ENCODE assay signal across 24 cellular contexts in the genomic region with DNA sequence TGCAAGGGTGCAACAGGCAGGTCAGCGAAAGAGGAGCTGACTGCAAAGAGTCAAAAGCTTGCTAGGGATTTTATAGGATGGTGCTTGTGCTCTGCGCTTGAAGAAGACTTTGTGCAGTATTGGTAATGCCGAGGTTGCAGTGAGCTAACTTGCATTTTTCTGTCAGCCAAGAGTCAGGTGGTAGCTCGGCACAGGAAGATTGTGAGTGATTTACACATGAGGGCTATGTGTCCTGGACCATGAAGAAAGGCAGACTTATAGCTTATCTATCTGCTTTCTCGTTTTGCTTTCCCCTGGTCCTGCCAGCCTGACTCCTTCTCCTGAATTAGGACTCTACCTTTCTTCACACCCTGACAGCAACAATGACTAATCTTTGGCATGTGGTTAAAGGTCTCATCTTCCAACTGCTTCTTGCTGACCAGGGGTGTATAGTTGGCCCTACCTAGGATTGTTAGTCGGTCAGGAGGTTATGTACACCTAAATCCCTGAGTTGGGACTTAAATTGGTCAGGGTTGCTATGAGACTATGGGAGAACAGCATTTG. TPM values are rescaled to one million over a fixed set of nuclear protein-coding genes. Genes with fewer than 3 reads are reported as not detected.
DNase-seq lines count a peak whose midpoint lies in the region; ATAC-seq and TF ChIP-seq lines count a peak whose summit lies in the region.
"Had no signal": no experiment of that assay in that cellular context is flagged by ENCODE, and none has a peak within 500 bp of the region (broad histone marks: within the 10 kb centered on the region; RNA-seq: fewer than 3 reads in every experiment).

No MANE protein-coding gene starts in this region.

- no peaks in the 10 kb centered on the region for H3K36me3 Mint-ChIP-seq in activated naive CD4-positive, alpha-beta T cell treated with anti-CD3 and anti-CD28 coated beads, Interleukin-2, amount 50 U/mL, for 24 hours
- H3K36me3 Mint-ChIP-seq in activated naive CD4-positive, alpha-beta T cell treated with anti-CD3 and anti-CD28 coated beads, Interleukin-2, amount 10 ng/mL, durations not matched to agents 7 days and 5 days, result no peaks in the 10 kb centered on the region

- DNase-seq in activated naive CD4-positive, alpha-beta T cell treated with anti-CD3 and anti-CD28 coated beads, Interleukin-2, amount 10 ng/mL, durations not matched to agents 7 days and 5 days, result no peak
- DNase-seq in left kidney (ENCODE audit: low read depth, low spot score) (peak; percentile 60), spleen (no peak), globus pallidus (ENCODE audit: low spot score) (no peak), GM13977 (ENCODE audit: low spot score) (no peak)
- DNase-seq: 8988T; activated naive CD4-positive, alpha-beta T cell treated with anti-CD3 and anti-CD28 coated beads for 36 hours; activated T-cell treated with anti-CD3 and anti-CD28 coated beads, Interleukin-2, amount 50 U/mL, for 48 hours; central memory CD4-positive, alpha-beta T cell; COR-L47; DMS79 treated with DMSO at 0.1 percent for 48 hours; dorsolateral prefrontal cortex; hippocampal formation; lower lobe of right lung; NCI-H526; nucleus accumbens; retina; stimulated activated CD8-positive, alpha-beta memory T cell treated with anti-CD3 and anti-CD28 coated beads, Interleukin-4, amount 100 ng/mL, for 48 hours; upper lobe of right lung had no signal

- TF ChIP-seq CTCF in OCI-LY1 (IDR thresholded peaks at IDR 0.05; ENCODE audit: low read length) (no peak), spleen (IDR thresholded peaks at IDR 0.05 in 8 of 11, conservative IDR thresholded peaks at IDR 0.05 in 3 of 11) (no peak), GM13977 (IDR thresholded peaks at IDR 0.05; ENCODE audit: extremely low read depth, insufficient read depth, missing control alignments) (no peak)

- no peak overlapping the region for H3K4me3 Mint-ChIP-seq in activated naive CD4-positive, alpha-beta T cell treated with anti-CD3 and anti-CD28 coated beads, Interleukin-2, amount 50 U/mL, for 24 hours
- H3K4me3 Mint-ChIP-seq in activated naive CD4-positive, alpha-beta T cell treated with anti-CD3 and anti-CD28 coated beads, Interleukin-2, amount 10 ng/mL, durations not matched to agents 7 days and 5 days, result no peak overlapping the region
- H3K4me3 Mint-ChIP-seq: activated naive CD4-positive, alpha-beta T cell treated with anti-CD3 and anti-CD28 coated beads for 36 hours had no signal

- H3K4me3 ChIP-seq in OCI-LY1 (ENCODE audit: low read depth, low read length, poor library complexity, severe bottlenecking) (peak overlapping the region; percentile 16), spleen (no peak overlapping the region)
- H3K4me3 ChIP-seq: ascending aorta, dorsolateral prefrontal cortex, HAP-1, lower lobe of right lung, upper lobe of right lung had no signal

- H3K36me3 ChIP-seq in OCI-LY1 (ENCODE audit: insufficient read depth, low read length) (peaks cover 7% of the 10 kb centered on the region; the same call in 1 of the 2 replicates), spleen (no peaks in the 10 kb centered on the region)
- H3K36me3 ChIP-seq: ascending aorta, HAP-1, lower lobe of right lung, upper lobe of right lung had no signal

- no peak for TF ChIP-seq POLR2A in spleen (IDR thresholded peaks at IDR 0.05)

- H2AFZ ChIP-seq in OCI-LY1 (ENCODE audit: low read length), result peak overlapping the region; percentile 52

- H3K79me2 ChIP-seq in OCI-LY1 (ENCODE audit: insufficient read depth, low read length), result peaks cover 8% of the 10 kb centered on the region

- H3K4me1 Mint-ChIP-seq in activated naive CD4-positive, alpha-beta T cell treated with anti-CD3 and anti-CD28 coated beads, Interleukin-2, amount 50 U/mL, for 24 hours, result peaks cover 61% of the 10 kb centered on the region
- H3K4me1 Mint-ChIP-seq in activated naive CD4-positive, alpha-beta T cell treated with anti-CD3 and anti-CD28 coated beads, Interleukin-2, amount 10 ng/mL, durations not matched to agents 7 days and 5 days, result peaks cover 24% of the 10 kb centered on the region

- ATAC-seq in HG02588 (IDR thresholded peaks at IDR 0.05; ENCODE audit: unreplicated experiment), result no peak
- ATAC-seq: lower lobe of right lung, upper lobe of right lung had no signal

- CTCF ChIA-PET in activated naive CD4-positive, alpha-beta T cell treated with anti-CD3 and anti-CD28 coated beads, Interleukin-2, amount 10 ng/mL, durations not matched to agents 7 days and 5 days (lab: Charles Lee), result interaction anchor here (0.8 to 1.4 kb wide), 3 partner anchors 10 to 38 kb away, joined by 4 read pairs; no protein-coding TSS in a partner anchor

- H3K4me2 ChIP-seq in OCI-LY1 (ENCODE audit: low read length), result peak overlapping the region; percentile 59

- H3K27ac Mint-ChIP-seq in activated naive CD4-positive, alpha-beta T cell treated with anti-CD3 and anti-CD28 coated beads, Interleukin-2, amount 50 U/mL, for 24 hours, result peak overlapping the region; percentile 26
- no peak overlapping the region for H3K27ac Mint-ChIP-seq in activated naive CD4-positive, alpha-beta T cell treated with anti-CD3 and anti-CD28 coated beads, Interleukin-2, amount 10 ng/mL, durations not matched to agents 7 days and 5 days
- H3K27ac Mint-ChIP-seq: activated naive CD4-positive, alpha-beta T cell treated with anti-CD3 and anti-CD28 coated beads for 36 hours had no signal

- no peaks in the 10 kb centered on the region for H3K9me3 Mint-ChIP-seq in activated naive CD4-positive, alpha-beta T cell treated with anti-CD3 and anti-CD28 coated beads, Interleukin-2, amount 50 U/mL, for 24 hours
- no peaks in the 10 kb centered on the region for H3K9me3 Mint-ChIP-seq in activated naive CD4-positive, alpha-beta T cell treated with anti-CD3 and anti-CD28 coated beads, Interleukin-2, amount 10 ng/mL, durations not matched to agents 7 days and 5 days
- H3K9me3 Mint-ChIP-seq: activated naive CD4-positive, alpha-beta T cell treated with anti-CD3 and anti-CD28 coated beads for 36 hours had no signal

- H3K27me3 Mint-ChIP-seq in activated naive CD4-positive, alpha-beta T cell treated with anti-CD3 and anti-CD28 coated beads, Interleukin-2, amount 50 U/mL, for 24 hours, result no peaks in the 10 kb centered on the region
- peaks cover 4% of the 10 kb centered on the region for H3K27me3 Mint-ChIP-seq in activated naive CD4-positive, alpha-beta T cell treated with anti-CD3 and anti-CD28 coated beads, Interleukin-2, amount 10 ng/mL, durations not matched to agents 7 days and 5 days

- no peaks in the 10 kb centered on the region for H3F3A ChIP-seq in OCI-LY1 (ENCODE audit: insufficient read depth, low read length)

- H3K9me3 ChIP-seq in OCI-LY1 (ENCODE audit: low read length) (no peaks in the 10 kb centered on the region), spleen (no peaks in the 10 kb centered on the region)
- H3K9me3 ChIP-seq: ascending aorta, HAP-1, lower lobe of right lung, upper lobe of right lung had no signal

- peak overlapping the region; percentile 45; the same call in 1 of the 2 replicates for H3K9ac ChIP-seq in OCI-LY1 (ENCODE audit: low read length)

- in situ Hi-C loops in GM13977 (cut with MboI; ENCODE audit: low pct_unique_long_range_greater_than_20kb, low sequenced_read_pairs, unreplicated experiment), result no loop called here

- intact Hi-C loops in spleen (cut with DNase I; ENCODE audit: low total_unique reads), result no loop called here

- H3K4me1 ChIP-seq in OCI-LY1 (ENCODE audit: insufficient read depth, low read length, severe bottlenecking) (peaks cover 57% of the 10 kb centered on the region), spleen (peaks cover 7 to 55% (median 43%) of the 10 kb centered on the region in 6 donors)

- no peaks in the 10 kb centered on the region for H4K20me1 ChIP-seq in OCI-LY1 (ENCODE audit: insufficient read depth, low read length)

- no peaks in the 10 kb centered on the region for H3K9me2 ChIP-seq in OCI-LY1 (ENCODE audit: low read depth, low read length)

- 57 to 70% (median 66%) methylated on average over 6 of the region's 6 CpGs for WGBS in spleen, 5 donors

- H3K27ac ChIP-seq in OCI-LY1 (ENCODE audit: low read depth, low read length, poor library complexity, severe bottlenecking) (peak overlapping the region; percentile 88), spleen (peak overlapping the region in 6 of 8 donors; percentile 29 to 80 (median 61))
- H3K27ac ChIP-seq: ascending aorta, dorsolateral prefrontal cortex, lower lobe of right lung, upper lobe of right lung had no signal

- H3K27me3 ChIP-seq in OCI-LY1 (ENCODE audit: insufficient read depth, low read length) (no peaks in the 10 kb centered on the region), spleen (replicated peaks in 1 of 7) (no peaks in the 10 kb centered on the region)
- H3K27me3 ChIP-seq: ascending aorta, dorsolateral prefrontal cortex, upper lobe of right lung had no signal

RNA-seq across cellular contexts. Expression of a gene that starts 4.1 kb away (rescaled TPM):
- total RNA-seq in spleen, result 100 to 1,000 TPM in 2 of 7 donors, 10 to 100 TPM in 5; 72.8 to 113 (median 95.3) TPM
- 10 to 100 TPM; 49.9 to 79.0 (median 67.3) TPM for polyA plus RNA-seq in spleen
